ENCODE assay signal across 2 cellular contexts in the genomic region with DNA sequence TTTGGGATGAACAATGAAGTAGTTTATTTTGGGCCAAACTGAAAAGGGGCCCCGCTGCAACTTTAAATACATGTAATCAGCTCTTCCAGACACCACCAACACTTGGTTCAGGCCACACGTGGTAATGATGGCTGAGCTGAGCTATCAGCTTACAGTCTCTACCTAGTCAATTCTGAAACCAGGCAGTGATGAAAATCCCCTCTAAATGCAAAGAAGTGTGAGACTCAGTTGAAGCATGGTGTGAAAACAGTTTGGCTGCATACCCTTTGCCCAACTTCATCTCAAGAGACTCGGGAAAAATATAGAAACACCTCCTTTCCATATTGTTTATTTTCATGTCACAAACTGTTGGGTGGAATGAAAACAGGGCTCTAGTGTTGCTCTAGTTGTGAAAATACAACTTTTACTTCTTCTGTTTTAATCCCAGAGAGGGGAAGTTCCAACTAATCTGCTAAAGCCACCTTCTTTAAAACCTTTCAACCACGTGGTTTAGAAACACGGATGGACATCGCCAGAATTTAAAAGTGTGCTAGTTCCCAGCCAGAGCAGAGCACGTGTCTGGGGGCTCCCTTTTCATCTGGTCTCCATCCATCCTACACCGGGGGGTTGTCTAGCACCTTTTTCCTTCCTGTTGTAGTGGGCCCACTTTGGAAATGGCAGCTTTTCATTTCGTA.
A peak's percentile ranks its signal among the peaks of the same experiment; 100 is the strongest.
TF ChIP-seq lines count a peak whose summit lies in the region.

No MANE protein-coding gene starts in this region.

TF ChIP-seq in GM23338, 12 proteins besides CTCF, POLR2A, EP300 and RAD21 (continued from another document):
- TF ChIP-seq, protein P1, sequence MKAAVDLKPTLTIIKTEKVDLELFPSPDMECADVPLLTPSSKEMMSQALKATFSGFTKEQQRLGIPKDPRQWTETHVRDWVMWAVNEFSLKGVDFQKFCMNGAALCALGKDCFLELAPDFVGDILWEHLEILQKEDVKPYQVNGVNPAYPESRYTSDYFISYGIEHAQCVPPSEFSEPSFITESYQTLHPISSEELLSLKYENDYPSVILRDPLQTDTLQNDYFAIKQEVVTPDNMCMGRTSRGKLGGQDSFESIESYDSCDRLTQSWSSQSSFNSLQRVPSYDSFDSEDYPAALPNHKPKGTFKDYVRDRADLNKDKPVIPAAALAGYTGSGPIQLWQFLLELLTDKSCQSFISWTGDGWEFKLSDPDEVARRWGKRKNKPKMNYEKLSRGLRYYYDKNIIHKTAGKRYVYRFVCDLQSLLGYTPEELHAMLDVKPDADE (IDR thresholded peaks at IDR 0.05) = no peak
- TF ChIP-seq CREB1 (CRISPR knock-in tag; IDR thresholded peaks at IDR 0.05; ENCODE audit: low read depth) = no peak
- TF ChIP-seq ZNF331 (CRISPR knock-in tag; IDR thresholded peaks at IDR 0.05; ENCODE audit: low read depth) = no peak
- no peak for TF ChIP-seq ZNF114 (CRISPR knock-in tag; IDR thresholded peaks at IDR 0.05)

TF ChIP-seq in GM12878, 131 proteins besides CTCF, POLR2A, EP300 and RAD21 (continued from another document and continues in another):
- TF ChIP-seq, protein P2, sequence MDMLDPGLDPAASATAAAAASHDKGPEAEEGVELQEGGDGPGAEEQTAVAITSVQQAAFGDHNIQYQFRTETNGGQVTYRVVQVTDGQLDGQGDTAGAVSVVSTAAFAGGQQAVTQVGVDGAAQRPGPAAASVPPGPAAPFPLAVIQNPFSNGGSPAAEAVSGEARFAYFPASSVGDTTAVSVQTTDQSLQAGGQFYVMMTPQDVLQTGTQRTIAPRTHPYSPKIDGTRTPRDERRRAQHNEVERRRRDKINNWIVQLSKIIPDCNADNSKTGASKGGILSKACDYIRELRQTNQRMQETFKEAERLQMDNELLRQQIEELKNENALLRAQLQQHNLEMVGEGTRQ (IDR thresholded peaks at IDR 0.05; ENCODE audit: borderline replicate concordance, low read depth, low read length) = peak; percentile 36; the same call in 1 of the 2 replicates
- TF ChIP-seq ESRRA (IDR thresholded peaks at IDR 0.05; ENCODE audit: low read length) = no peak
- 0 out of 2 replicates have a peak, but pooled peaks have one; percentile 46 for TF ChIP-seq RB1 (IDR thresholded peaks at IDR 0.05; ENCODE audit: borderline replicate concordance)
- peak; percentile 30 to 38; a peak in 2 of 4 replicates for TF ChIP-seq BHLHE40 (IDR thresholded peaks at IDR 0.05; ENCODE audit: borderline replicate concordance in 1 of 2, low read depth in 2 of 2, low read length in 1 of 2)
- TF ChIP-seq EED (IDR thresholded peaks at IDR 0.05; ENCODE audit: low read depth) = no peak
- TF ChIP-seq RCOR1 (conservative IDR thresholded peaks at IDR 0.05; ENCODE audit: low read depth, low read length) = no peak
- TF ChIP-seq IRF5 (IDR thresholded peaks at IDR 0.05; ENCODE audit: borderline replicate concordance) = no peak
- no peak for TF ChIP-seq STAT3 (IDR thresholded peaks at IDR 0.05; ENCODE audit: low read depth, low read length)
- TF ChIP-seq GABPA (IDR thresholded peaks at IDR 0.05; ENCODE audit: low read depth) = no peak
- TF ChIP-seq BRCA1 (IDR thresholded peaks at IDR 0.05; ENCODE audit: low read depth, low read length) = no peak
- TF ChIP-seq NFIC (IDR thresholded peaks at IDR 0.05; ENCODE audit: low read depth, low read length) = no peak
- no peak for TF ChIP-seq MTA3 (IDR thresholded peaks at IDR 0.05; ENCODE audit: borderline replicate concordance, low read length)
- TF ChIP-seq BMI1 (IDR thresholded peaks at IDR 0.05; ENCODE audit: borderline replicate concordance) = no peak
- TF ChIP-seq HDGF (IDR thresholded peaks at IDR 0.05) = no peak
- no peak for TF ChIP-seq JUND (IDR thresholded peaks at IDR 0.05; ENCODE audit: low read depth, low read length)
- peak; percentile 80 for TF ChIP-seq RAD51 (IDR thresholded peaks at IDR 0.05)
- TF ChIP-seq TAF1 (IDR thresholded peaks at IDR 0.05; ENCODE audit: borderline replicate concordance, low read depth, low read length) = no peak
- no peak for TF ChIP-seq CHD4 (IDR thresholded peaks at IDR 0.05)
- TF ChIP-seq CREB1 (IDR thresholded peaks at IDR 0.05; ENCODE audit: low read depth) = no peak
- TF ChIP-seq, protein P3, sequence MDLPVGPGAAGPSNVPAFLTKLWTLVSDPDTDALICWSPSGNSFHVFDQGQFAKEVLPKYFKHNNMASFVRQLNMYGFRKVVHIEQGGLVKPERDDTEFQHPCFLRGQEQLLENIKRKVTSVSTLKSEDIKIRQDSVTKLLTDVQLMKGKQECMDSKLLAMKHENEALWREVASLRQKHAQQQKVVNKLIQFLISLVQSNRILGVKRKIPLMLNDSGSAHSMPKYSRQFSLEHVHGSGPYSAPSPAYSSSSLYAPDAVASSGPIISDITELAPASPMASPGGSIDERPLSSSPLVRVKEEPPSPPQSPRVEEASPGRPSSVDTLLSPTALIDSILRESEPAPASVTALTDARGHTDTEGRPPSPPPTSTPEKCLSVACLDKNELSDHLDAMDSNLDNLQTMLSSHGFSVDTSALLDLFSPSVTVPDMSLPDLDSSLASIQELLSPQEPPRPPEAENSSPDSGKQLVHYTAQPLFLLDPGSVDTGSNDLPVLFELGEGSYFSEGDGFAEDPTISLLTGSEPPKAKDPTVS (IDR thresholded peaks at IDR 0.05; ENCODE audit: low read depth, low read length) = no peak
- TF ChIP-seq MYC (IDR thresholded peaks at IDR 0.05; ENCODE audit: insufficient read depth, insufficient read length, insufficient replicate concordance, low read length, severe bottlenecking) = no peak
- TF ChIP-seq HDAC6 (IDR thresholded peaks at IDR 0.05; ENCODE audit: unreplicated experiment) = no peak
- TF ChIP-seq CREM (IDR thresholded peaks at IDR 0.05; ENCODE audit: low read depth) = no peak
- peak; percentile 45 for TF ChIP-seq RELA (IDR thresholded peaks at IDR 0.05; ENCODE audit: borderline replicate concordance, partially characterized antibody)
- no peak for TF ChIP-seq IRF4 (IDR thresholded peaks at IDR 0.05; ENCODE audit: low read depth, low read length)
- TF ChIP-seq ATF2 (IDR thresholded peaks at IDR 0.05; ENCODE audit: low read length) = no peak
- no peak for TF ChIP-seq TCF12 (IDR thresholded peaks at IDR 0.05; ENCODE audit: low read depth, low read length)
- TF ChIP-seq, protein P4, sequence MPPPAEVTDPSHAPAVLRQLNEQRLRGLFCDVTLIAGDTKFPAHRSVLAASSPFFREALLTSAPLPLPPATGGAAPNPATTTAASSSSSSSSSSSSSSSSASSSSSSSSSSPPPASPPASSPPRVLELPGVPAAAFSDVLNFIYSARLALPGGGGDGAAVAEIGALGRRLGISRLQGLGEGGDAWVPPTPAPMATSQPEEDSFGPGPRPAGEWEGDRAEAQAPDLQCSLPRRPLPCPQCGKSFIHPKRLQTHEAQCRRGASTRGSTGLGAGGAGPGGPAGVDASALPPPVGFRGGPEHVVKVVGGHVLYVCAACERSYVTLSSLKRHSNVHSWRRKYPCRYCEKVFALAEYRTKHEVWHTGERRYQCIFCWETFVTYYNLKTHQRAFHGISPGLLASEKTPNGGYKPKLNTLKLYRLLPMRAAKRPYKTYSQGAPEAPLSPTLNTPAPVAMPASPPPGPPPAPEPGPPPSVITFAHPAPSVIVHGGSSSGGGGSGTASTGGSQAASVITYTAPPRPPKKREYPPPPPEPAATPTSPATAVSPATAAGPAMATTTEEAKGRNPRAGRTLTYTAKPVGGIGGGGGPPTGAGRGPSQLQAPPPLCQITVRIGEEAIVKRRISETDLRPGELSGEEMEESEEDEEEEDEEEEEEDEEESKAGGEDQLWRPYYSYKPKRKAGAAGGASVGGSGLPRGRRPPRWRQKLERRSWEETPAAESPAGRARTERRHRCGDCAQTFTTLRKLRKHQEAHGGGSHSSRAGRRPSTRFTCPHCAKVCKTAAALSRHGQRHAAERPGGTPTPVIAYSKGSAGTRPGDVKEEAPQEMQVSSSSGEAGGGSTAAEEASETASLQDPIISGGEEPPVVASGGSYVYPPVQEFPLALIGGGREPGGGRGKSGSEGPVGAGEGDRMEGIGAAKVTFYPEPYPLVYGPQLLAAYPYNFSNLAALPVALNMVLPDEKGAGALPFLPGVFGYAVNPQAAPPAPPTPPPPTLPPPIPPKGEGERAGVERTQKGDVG (CRISPR knock-in tag; IDR thresholded peaks at IDR 0.05) = no peak
- TF ChIP-seq YBX1 (IDR thresholded peaks at IDR 0.05) = no peak
- TF ChIP-seq SP1 (IDR thresholded peaks at IDR 0.05; ENCODE audit: low read depth, low read length) = no peak
- TF ChIP-seq PML (IDR thresholded peaks at IDR 0.05; ENCODE audit: low read length) = no peak
- no peak for TF ChIP-seq ZBED1 (IDR thresholded peaks at IDR 0.05; ENCODE audit: borderline replicate concordance)
- 0 out of 2 replicates have a peak, but pooled peaks have one; percentile 4 for TF ChIP-seq SREBF1 (IDR thresholded peaks at IDR 0.05; ENCODE audit: low read length)
- peak; percentile 70 for TF ChIP-seq SKIL (IDR thresholded peaks at IDR 0.05; ENCODE audit: low read depth, poor library complexity, severe bottlenecking)
- peak; percentile 32; the same call in 1 of the 2 replicates for TF ChIP-seq YY1 (IDR thresholded peaks at IDR 0.05; ENCODE audit: low read depth, low read length)
- TF ChIP-seq, protein P5, sequence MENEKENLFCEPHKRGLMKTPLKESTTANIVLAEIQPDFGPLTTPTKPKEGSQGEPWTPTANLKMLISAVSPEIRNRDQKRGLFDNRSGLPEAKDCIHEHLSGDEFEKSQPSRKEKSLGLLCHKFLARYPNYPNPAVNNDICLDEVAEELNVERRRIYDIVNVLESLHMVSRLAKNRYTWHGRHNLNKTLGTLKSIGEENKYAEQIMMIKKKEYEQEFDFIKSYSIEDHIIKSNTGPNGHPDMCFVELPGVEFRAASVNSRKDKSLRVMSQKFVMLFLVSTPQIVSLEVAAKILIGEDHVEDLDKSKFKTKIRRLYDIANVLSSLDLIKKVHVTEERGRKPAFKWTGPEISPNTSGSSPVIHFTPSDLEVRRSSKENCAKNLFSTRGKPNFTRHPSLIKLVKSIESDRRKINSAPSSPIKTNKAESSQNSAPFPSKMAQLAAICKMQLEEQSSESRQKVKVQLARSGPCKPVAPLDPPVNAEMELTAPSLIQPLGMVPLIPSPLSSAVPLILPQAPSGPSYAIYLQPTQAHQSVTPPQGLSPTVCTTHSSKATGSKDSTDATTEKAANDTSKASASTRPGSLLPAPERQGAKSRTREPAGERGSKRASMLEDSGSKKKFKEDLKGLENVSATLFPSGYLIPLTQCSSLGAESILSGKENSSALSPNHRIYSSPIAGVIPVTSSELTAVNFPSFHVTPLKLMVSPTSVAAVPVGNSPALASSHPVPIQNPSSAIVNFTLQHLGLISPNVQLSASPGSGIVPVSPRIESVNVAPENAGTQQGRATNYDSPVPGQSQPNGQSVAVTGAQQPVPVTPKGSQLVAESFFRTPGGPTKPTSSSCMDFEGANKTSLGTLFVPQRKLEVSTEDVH (IDR thresholded peaks at IDR 0.05; ENCODE audit: low read depth, partially characterized antibody) = no peak
- no peak for TF ChIP-seq EZH2 (IDR thresholded peaks at IDR 0.05; ENCODE audit: borderline replicate concordance, control insufficient read depth, low read depth, low read length)
- TF ChIP-seq SREBF2 (IDR thresholded peaks at IDR 0.05; ENCODE audit: low read length) = no peak
- TF ChIP-seq FOXM1 (IDR thresholded peaks at IDR 0.05; ENCODE audit: low read depth, low read length) = no peak
- no peak for TF ChIP-seq SIX5 (IDR thresholded peaks at IDR 0.05; ENCODE audit: low read depth, low read length, severe bottlenecking)
- TF ChIP-seq ZNF274 (IDR thresholded peaks at IDR 0.05; ENCODE audit: insufficient read depth, insufficient read length) = no peak
- 0 out of 2 replicates have a peak, but pooled peaks have one; percentile 33 for TF ChIP-seq CHD2 (IDR thresholded peaks at IDR 0.05; ENCODE audit: borderline replicate concordance, low read depth, low read length)
- TF ChIP-seq KLF5 (IDR thresholded peaks at IDR 0.05; ENCODE audit: partially characterized antibody) = no peak
- peak; percentile 49; the same call in 1 of the 2 replicates for TF ChIP-seq DPF2 (IDR thresholded peaks at IDR 0.05)
- TF ChIP-seq BCL3 (IDR thresholded peaks at IDR 0.05; ENCODE audit: borderline replicate concordance, insufficient read depth, low read depth, low read length, poor library complexity, severe bottlenecking) = no peak
- no peak for TF ChIP-seq ZZZ3 (IDR thresholded peaks at IDR 0.05; ENCODE audit: control insufficient read depth, insufficient read length, low read depth)
